In the genomic region with DNA sequence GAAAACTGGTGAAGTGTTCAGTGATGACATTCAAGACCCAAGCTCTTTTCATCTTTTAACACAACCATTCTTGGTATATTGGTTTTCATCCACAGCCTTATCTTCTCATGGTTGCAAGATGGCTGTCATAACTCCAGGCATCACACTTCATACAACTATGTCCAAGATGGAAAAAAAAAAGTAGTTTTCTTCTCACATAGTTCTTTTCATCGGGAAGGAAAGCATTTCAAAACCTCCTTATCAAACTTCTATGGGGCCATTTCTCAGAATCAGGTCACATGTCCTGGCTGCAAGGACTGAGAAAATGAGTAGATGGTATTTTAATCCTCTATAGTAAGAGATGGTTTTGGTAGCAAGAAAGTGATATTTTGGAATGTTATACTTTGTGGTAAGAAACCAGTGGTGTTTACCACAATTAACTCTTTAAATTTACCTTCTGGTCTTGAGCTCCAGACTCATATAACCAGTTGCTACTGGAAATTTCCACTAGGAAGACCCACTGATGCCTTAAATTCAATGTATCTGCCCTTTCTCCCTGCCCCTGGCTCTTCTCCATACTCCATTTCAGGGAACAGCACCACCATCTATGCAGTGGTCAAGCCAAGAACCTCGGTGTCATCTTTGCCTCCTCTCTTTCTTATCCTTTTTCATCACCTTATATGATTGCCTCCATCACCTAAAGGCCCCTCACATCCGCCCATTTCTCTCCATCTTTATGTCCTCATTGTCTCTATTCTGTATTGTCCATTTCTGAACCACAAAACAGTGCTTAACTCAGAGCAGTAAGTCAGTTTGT, we compare ENCODE assay signal across 1 cellular context.
TF ChIP-seq lines count a peak whose summit lies in the region.

No MANE protein-coding gene starts in this region.

TF ChIP-seq in IMR-90, 13 proteins besides CTCF, POLR2A, EP300 and RAD21:
- TF ChIP-seq CHD1 (IDR thresholded peaks at IDR 0.05; ENCODE audit: low read depth, low read length) = no peak
- TF ChIP-seq CEBPB (IDR thresholded peaks at IDR 0.05; ENCODE audit: low read depth, low read length) = no peak
- TF ChIP-seq FOS (IDR thresholded peaks at IDR 0.05; ENCODE audit: low read depth, low read length) = no peak
- TF ChIP-seq MAFK (IDR thresholded peaks at IDR 0.05; ENCODE audit: low read depth, low read length) = no peak
- TF ChIP-seq, protein P1, sequence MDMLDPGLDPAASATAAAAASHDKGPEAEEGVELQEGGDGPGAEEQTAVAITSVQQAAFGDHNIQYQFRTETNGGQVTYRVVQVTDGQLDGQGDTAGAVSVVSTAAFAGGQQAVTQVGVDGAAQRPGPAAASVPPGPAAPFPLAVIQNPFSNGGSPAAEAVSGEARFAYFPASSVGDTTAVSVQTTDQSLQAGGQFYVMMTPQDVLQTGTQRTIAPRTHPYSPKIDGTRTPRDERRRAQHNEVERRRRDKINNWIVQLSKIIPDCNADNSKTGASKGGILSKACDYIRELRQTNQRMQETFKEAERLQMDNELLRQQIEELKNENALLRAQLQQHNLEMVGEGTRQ (IDR thresholded peaks at IDR 0.05; ENCODE audit: low read depth, low read length) = no peak
- TF ChIP-seq, protein P2, sequence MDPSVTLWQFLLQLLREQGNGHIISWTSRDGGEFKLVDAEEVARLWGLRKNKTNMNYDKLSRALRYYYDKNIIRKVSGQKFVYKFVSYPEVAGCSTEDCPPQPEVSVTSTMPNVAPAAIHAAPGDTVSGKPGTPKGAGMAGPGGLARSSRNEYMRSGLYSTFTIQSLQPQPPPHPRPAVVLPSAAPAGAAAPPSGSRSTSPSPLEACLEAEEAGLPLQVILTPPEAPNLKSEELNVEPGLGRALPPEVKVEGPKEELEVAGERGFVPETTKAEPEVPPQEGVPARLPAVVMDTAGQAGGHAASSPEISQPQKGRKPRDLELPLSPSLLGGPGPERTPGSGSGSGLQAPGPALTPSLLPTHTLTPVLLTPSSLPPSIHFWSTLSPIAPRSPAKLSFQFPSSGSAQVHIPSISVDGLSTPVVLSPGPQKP (IDR thresholded peaks at IDR 0.05; ENCODE audit: borderline replicate concordance, low read depth, low read length) = no peak
- TF ChIP-seq NFE2L2 (IDR thresholded peaks at IDR 0.05; ENCODE audit: low read depth, low read length) = no peak
- TF ChIP-seq RCOR1 (IDR thresholded peaks at IDR 0.05; ENCODE audit: insufficient replicate concordance, low read length) = no peak
- no peak for TF ChIP-seq MAZ (IDR thresholded peaks at IDR 0.05; ENCODE audit: borderline replicate concordance, low read depth, low read length)
- TF ChIP-seq RFX5 (IDR thresholded peaks at IDR 0.05; ENCODE audit: low read depth, low read length) = no peak
- TF ChIP-seq SMC3 (IDR thresholded peaks at IDR 0.05; ENCODE audit: low read depth, low read length) = no peak
- TF ChIP-seq MXI1 (IDR thresholded peaks at IDR 0.05; ENCODE audit: borderline replicate concordance, low read depth, low read length) = no peak
- no peak for TF ChIP-seq BHLHE40 (IDR thresholded peaks at IDR 0.05; ENCODE audit: low read depth, low read length)
TF ChIP-seq in IMR-90: peak in this region for 0.
